In genomic region chr12:54286042-54286931, GRCh38 we compare ENCODE assay signal across 2 cellular contexts.
A peak's percentile ranks its signal among the peaks of the same experiment; 100 is the strongest.
TF ChIP-seq lines count a peak whose summit lies in the region.

No MANE protein-coding gene starts in this region.

TF ChIP-seq in HepG2, 621 proteins besides CTCF, POLR2A, EP300 and RAD21 (continued from another document):
- TF ChIP-seq E2F2 (CRISPR knock-in tag; IDR thresholded peaks at IDR 0.05; ENCODE audit: borderline replicate concordance) = no peak
- TF ChIP-seq ZNF12 (CRISPR knock-in tag; IDR thresholded peaks at IDR 0.05) = no peak
- TF ChIP-seq RBFOX2 (IDR thresholded peaks at IDR 0.05; ENCODE audit: low read depth, low read length) = peak; percentile 83
- TF ChIP-seq HNRNPK (IDR thresholded peaks at IDR 0.05; ENCODE audit: low read depth, low read length, poor library complexity, severe bottlenecking) = peak; percentile 42
- TF ChIP-seq PAX8 (CRISPR knock-in tag; IDR thresholded peaks at IDR 0.05; ENCODE audit: borderline replicate concordance) = no peak
- no peak for TF ChIP-seq MEIS1 (CRISPR knock-in tag; IDR thresholded peaks at IDR 0.05; ENCODE audit: borderline replicate concordance)
- TF ChIP-seq MTA1 (CRISPR knock-in tag; IDR thresholded peaks at IDR 0.05; ENCODE audit: borderline replicate concordance) = no peak
- TF ChIP-seq KMT2B (CRISPR knock-in tag; IDR thresholded peaks at IDR 0.05) = no peak
- no peak for TF ChIP-seq ZKSCAN5 (CRISPR knock-in tag; IDR thresholded peaks at IDR 0.05)
- TF ChIP-seq ATAD3A (CRISPR knock-in tag; IDR thresholded peaks at IDR 0.05) = no peak
- peak; percentile 64; the same call in 1 of the 2 replicates for TF ChIP-seq NFIC (IDR thresholded peaks at IDR 0.05; ENCODE audit: low read length)
- no peak for TF ChIP-seq RNF2 (conservative IDR thresholded peaks at IDR 0.05; ENCODE audit: low read depth)
- TF ChIP-seq MBD4 (IDR thresholded peaks at IDR 0.05; ENCODE audit: borderline replicate concordance, low read length) = peak; percentile 59; the same call in 1 of the 2 replicates
- no peak for TF ChIP-seq CC2D1A (CRISPR knock-in tag; IDR thresholded peaks at IDR 0.05)
- TF ChIP-seq ZSCAN30 (CRISPR knock-in tag; IDR thresholded peaks at IDR 0.05) = no peak
- no peak for TF ChIP-seq TCF7L2 (IDR thresholded peaks at IDR 0.05; ENCODE audit: low read depth, low read length)
- TF ChIP-seq SRSF4 (IDR thresholded peaks at IDR 0.05; ENCODE audit: low read depth, low read length, poor library complexity, severe bottlenecking) = no peak
- peak; percentile 81; the same call in 1 of the 2 replicates for TF ChIP-seq POLR2AphosphoS2 (IDR thresholded peaks at IDR 0.05; ENCODE audit: low read depth, low read length)
- TF ChIP-seq ZNF33A (CRISPR knock-in tag; IDR thresholded peaks at IDR 0.05; ENCODE audit: borderline replicate concordance) = no peak
- peak; percentile 80; the same call in 1 of the 2 replicates for TF ChIP-seq PAF1 (CRISPR knock-in tag; IDR thresholded peaks at IDR 0.05)
- no peak for TF ChIP-seq ELF4 (CRISPR knock-in tag; IDR thresholded peaks at IDR 0.05; ENCODE audit: borderline replicate concordance)
- TF ChIP-seq RBAK (CRISPR knock-in tag; IDR thresholded peaks at IDR 0.05) = no peak
- TF ChIP-seq, protein P1, sequence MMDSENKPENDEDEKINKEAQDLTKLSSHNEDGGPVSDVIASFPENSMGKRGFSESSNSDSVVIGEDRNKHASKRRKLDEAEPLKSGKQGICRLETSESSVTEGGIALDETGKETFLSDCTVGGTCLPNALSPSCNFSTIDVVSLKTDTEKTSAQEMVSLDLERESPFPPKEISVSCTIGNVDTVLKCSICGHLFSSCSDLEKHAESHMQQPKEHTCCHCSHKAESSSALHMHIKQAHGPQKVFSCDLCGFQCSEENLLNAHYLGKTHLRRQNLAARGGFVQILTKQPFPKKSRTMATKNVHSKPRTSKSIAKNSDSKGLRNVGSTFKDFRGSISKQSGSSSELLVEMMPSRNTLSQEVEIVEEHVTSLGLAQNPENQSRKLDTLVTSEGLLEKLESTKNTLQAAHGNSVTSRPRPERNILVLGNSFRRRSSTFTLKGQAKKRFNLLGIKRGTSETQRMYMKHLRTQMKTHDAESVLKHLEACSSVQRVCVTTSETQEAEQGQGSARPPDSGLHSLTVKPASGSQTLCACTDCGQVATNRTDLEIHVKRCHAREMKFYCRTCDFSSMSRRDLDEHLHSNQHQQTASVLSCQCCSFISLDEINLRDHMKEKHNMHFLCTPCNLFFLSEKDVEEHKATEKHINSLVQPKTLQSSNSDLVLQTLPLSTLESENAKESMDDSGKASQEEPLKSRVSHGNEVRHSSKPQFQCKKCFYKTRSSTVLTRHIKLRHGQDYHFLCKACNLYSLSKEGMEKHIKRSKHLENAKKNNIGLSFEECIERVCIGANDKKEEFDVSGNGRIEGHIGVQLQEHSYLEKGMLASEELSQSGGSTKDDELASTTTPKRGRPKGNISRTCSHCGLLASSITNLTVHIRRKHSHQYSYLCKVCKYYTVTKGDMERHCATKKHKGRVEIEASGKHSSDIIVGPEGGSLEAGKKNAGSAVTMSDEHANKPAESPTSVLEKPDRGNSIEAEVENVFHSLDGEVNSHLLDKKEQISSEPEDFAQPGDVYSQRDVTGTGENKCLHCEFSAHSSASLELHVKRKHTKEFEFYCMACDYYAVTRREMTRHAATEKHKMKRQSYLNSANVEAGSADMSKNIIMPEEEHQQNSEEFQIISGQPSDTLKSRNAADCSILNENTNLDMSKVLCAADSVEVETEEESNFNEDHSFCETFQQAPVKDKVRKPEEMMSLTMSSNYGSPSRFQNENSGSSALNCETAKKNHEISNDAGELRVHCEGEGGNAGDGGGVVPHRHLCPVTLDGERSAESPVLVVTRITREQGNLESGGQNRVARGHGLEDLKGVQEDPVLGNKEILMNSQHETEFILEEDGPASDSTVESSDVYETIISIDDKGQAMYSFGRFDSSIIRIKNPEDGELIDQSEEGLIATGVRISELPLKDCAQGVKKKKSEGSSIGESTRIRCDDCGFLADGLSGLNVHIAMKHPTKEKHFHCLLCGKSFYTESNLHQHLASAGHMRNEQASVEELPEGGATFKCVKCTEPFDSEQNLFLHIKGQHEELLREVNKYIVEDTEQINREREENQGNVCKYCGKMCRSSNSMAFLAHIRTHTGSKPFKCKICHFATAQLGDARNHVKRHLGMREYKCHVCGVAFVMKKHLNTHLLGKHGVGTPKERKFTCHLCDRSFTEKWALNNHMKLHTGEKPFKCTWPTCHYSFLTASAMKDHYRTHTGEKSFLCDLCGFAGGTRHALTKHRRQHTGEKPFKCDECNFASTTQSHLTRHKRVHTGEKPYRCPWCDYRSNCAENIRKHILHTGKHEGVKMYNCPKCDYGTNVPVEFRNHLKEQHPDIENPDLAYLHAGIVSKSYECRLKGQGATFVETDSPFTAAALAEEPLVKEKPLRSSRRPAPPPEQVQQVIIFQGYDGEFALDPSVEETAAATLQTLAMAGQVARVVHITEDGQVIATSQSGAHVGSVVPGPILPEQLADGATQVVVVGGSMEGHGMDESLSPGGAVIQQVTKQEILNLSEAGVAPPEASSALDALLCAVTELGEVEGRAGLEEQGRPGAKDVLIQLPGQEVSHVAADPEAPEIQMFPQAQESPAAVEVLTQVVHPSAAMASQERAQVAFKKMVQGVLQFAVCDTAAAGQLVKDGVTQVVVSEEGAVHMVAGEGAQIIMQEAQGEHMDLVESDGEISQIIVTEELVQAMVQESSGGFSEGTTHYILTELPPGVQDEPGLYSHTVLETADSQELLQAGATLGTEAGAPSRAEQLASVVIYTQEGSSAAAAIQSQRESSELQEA (CRISPR knock-in tag; IDR thresholded peaks at IDR 0.05; ENCODE audit: not compliant biosample characterization) = no peak
- no peak for TF ChIP-seq NFKB2 (CRISPR knock-in tag; IDR thresholded peaks at IDR 0.05; ENCODE audit: borderline replicate concordance)

TF ChIP-seq in WTC11, 78 proteins besides CTCF, POLR2A, EP300 and RAD21 (continued from another document and continues in another):
- TF ChIP-seq, protein P2, sequence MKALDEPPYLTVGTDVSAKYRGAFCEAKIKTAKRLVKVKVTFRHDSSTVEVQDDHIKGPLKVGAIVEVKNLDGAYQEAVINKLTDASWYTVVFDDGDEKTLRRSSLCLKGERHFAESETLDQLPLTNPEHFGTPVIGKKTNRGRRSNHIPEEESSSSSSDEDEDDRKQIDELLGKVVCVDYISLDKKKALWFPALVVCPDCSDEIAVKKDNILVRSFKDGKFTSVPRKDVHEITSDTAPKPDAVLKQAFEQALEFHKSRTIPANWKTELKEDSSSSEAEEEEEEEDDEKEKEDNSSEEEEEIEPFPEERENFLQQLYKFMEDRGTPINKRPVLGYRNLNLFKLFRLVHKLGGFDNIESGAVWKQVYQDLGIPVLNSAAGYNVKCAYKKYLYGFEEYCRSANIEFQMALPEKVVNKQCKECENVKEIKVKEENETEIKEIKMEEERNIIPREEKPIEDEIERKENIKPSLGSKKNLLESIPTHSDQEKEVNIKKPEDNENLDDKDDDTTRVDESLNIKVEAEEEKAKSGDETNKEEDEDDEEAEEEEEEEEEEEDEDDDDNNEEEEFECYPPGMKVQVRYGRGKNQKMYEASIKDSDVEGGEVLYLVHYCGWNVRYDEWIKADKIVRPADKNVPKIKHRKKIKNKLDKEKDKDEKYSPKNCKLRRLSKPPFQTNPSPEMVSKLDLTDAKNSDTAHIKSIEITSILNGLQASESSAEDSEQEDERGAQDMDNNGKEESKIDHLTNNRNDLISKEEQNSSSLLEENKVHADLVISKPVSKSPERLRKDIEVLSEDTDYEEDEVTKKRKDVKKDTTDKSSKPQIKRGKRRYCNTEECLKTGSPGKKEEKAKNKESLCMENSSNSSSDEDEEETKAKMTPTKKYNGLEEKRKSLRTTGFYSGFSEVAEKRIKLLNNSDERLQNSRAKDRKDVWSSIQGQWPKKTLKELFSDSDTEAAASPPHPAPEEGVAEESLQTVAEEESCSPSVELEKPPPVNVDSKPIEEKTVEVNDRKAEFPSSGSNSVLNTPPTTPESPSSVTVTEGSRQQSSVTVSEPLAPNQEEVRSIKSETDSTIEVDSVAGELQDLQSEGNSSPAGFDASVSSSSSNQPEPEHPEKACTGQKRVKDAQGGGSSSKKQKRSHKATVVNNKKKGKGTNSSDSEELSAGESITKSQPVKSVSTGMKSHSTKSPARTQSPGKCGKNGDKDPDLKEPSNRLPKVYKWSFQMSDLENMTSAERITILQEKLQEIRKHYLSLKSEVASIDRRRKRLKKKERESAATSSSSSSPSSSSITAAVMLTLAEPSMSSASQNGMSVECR (CRISPR knock-in tag; IDR thresholded peaks at IDR 0.05; ENCODE audit: borderline replicate concordance) = no peak
- TF ChIP-seq E2F1 (CRISPR knock-in tag; IDR thresholded peaks at IDR 0.05) (no peak), ZNF671 (CRISPR knock-in tag; IDR thresholded peaks at IDR 0.05) (peak; percentile 96), NFE2L1 (CRISPR knock-in tag; IDR thresholded peaks at IDR 0.05) (no peak), MYBL2 (CRISPR knock-in tag; IDR thresholded peaks at IDR 0.05) (no peak), ESRRA (CRISPR knock-in tag; IDR thresholded peaks at IDR 0.05; ENCODE audit: borderline replicate concordance) (no peak), ZNF281 (CRISPR knock-in tag; IDR thresholded peaks at IDR 0.05) (no peak), SP1 (CRISPR knock-in tag; conservative IDR thresholded peaks at IDR 0.05) (no peak), OVOL2 (CRISPR knock-in tag; IDR thresholded peaks at IDR 0.05; ENCODE audit: borderline replicate concordance) (no peak), CBFB (CRISPR knock-in tag; IDR thresholded peaks at IDR 0.05; ENCODE audit: low read depth) (no peak), TP53 (CRISPR knock-in tag; IDR thresholded peaks at IDR 0.05) (no peak), TEAD1 (CRISPR knock-in tag; IDR thresholded peaks at IDR 0.05) (no peak), ATF1 (CRISPR knock-in tag; IDR thresholded peaks at IDR 0.05) (no peak), ZNF317 (CRISPR knock-in tag; IDR thresholded peaks at IDR 0.05; ENCODE audit: borderline replicate concordance, low read depth) (no peak), NR2C2 (CRISPR knock-in tag; IDR thresholded peaks at IDR 0.05) (no peak), ZNF232 (CRISPR knock-in tag; IDR thresholded peaks at IDR 0.05) (no peak), HMGA2 (CRISPR knock-in tag; IDR thresholded peaks at IDR 0.05) (no peak), TEAD4 (CRISPR knock-in tag; IDR thresholded peaks at IDR 0.05) (no peak), EMX1 (CRISPR knock-in tag; IDR thresholded peaks at IDR 0.05) (peak; percentile 94), ETV6 (CRISPR knock-in tag; IDR thresholded peaks at IDR 0.05) (no peak), TCF7 (CRISPR knock-in tag; IDR thresholded peaks at IDR 0.05; ENCODE audit: low read depth) (no peak), GABPB1 (CRISPR knock-in tag; IDR thresholded peaks at IDR 0.05) (no peak)
- TF ChIP-seq, protein P3, sequence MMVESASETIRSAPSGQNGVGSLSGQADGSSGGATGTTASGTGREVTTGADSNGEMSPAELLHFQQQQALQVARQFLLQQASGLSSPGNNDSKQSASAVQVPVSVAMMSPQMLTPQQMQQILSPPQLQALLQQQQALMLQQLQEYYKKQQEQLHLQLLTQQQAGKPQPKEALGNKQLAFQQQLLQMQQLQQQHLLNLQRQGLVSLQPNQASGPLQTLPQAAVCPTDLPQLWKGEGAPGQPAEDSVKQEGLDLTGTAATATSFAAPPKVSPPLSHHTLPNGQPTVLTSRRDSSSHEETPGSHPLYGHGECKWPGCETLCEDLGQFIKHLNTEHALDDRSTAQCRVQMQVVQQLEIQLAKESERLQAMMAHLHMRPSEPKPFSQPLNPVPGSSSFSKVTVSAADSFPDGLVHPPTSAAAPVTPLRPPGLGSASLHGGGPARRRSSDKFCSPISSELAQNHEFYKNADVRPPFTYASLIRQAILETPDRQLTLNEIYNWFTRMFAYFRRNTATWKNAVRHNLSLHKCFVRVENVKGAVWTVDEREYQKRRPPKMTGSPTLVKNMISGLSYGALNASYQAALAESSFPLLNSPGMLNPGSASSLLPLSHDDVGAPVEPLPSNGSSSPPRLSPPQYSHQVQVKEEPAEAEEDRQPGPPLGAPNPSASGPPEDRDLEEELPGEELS (CRISPR knock-in tag; IDR thresholded peaks at IDR 0.05) = no peak
- TF ChIP-seq, protein P4, sequence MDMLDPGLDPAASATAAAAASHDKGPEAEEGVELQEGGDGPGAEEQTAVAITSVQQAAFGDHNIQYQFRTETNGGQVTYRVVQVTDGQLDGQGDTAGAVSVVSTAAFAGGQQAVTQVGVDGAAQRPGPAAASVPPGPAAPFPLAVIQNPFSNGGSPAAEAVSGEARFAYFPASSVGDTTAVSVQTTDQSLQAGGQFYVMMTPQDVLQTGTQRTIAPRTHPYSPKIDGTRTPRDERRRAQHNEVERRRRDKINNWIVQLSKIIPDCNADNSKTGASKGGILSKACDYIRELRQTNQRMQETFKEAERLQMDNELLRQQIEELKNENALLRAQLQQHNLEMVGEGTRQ (CRISPR knock-in tag; IDR thresholded peaks at IDR 0.05) = no peak
- TF ChIP-seq, protein P5, sequence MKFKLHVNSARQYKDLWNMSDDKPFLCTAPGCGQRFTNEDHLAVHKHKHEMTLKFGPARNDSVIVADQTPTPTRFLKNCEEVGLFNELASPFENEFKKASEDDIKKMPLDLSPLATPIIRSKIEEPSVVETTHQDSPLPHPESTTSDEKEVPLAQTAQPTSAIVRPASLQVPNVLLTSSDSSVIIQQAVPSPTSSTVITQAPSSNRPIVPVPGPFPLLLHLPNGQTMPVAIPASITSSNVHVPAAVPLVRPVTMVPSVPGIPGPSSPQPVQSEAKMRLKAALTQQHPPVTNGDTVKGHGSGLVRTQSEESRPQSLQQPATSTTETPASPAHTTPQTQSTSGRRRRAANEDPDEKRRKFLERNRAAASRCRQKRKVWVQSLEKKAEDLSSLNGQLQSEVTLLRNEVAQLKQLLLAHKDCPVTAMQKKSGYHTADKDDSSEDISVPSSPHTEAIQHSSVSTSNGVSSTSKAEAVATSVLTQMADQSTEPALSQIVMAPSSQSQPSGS (CRISPR knock-in tag; IDR thresholded peaks at IDR 0.05; ENCODE audit: borderline replicate concordance, low read depth) = no peak
